In the genomic region with DNA sequence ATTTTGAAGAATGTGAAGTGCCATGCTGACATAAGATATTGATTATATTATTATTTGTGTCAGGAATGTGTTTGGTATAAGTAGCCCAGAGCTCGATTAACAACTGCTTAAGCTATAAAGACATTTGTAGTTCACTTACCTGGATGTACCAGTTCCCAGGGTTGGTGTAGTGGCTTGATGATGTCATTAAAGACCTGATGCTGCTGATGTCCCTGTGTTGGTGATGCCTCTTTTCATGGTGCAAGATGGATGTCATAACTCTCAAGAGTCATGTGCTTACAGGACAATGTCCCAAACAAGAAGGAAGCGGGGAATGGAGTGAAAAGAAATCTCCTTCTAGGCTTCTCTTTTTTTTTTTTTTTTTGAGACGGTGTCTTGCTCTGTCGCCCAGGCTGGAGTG, we compare ENCODE assay signal across 9 cellular contexts. TPM values are rescaled to one million over a fixed set of nuclear protein-coding genes. Genes with fewer than 3 reads are reported as not detected.
"Had no signal": no experiment of that assay in that cellular context is flagged by ENCODE, and none has a peak within 500 bp of the region (broad histone marks: within the 10 kb centered on the region; RNA-seq: fewer than 3 reads in every experiment).

No MANE protein-coding gene starts in this region.

- H3K9ac ChIP-seq: KMS-11 had no signal

- H2AFZ ChIP-seq: GM23338 had no signal

- H3K4me3 ChIP-seq: GM23338 had no signal

- DNase-seq: H9, HCEC 1CT, HFFc6, KBM-7 had no signal

- FAIRE-seq: H1 had no signal

- H3K27ac ChIP-seq: HL-60, KMS-11 had no signal

- ATAC-seq: GM23338 had no signal

- H3K4me2 ChIP-seq: GM23338, KMS-11 had no signal

RNA-seq across cellular contexts. Expression of a gene that starts 11.5 kb away (rescaled TPM):
- total RNA-seq: H9 had no signal
- polyA plus RNA-seq: IgD-negative memory B cell had no signal
